ENCODE assay signal across 1 cellular context in genomic region chr10:87878664-87879459, GRCh38.
TF ChIP-seq lines count a peak whose summit lies in the region.

No MANE protein-coding gene starts in this region.

TF ChIP-seq in A549, 52 proteins besides CTCF, POLR2A, EP300 and RAD21 (continued from another document):
- no peak for TF ChIP-seq ATOH8 (CRISPR knock-in tag; IDR thresholded peaks at IDR 0.05; ENCODE audit: low read depth)
- no peak for TF ChIP-seq HDAC2 (IDR thresholded peaks at IDR 0.05)
